Comparison of ENCODE assay signal across 17 cellular contexts in the genomic region with DNA sequence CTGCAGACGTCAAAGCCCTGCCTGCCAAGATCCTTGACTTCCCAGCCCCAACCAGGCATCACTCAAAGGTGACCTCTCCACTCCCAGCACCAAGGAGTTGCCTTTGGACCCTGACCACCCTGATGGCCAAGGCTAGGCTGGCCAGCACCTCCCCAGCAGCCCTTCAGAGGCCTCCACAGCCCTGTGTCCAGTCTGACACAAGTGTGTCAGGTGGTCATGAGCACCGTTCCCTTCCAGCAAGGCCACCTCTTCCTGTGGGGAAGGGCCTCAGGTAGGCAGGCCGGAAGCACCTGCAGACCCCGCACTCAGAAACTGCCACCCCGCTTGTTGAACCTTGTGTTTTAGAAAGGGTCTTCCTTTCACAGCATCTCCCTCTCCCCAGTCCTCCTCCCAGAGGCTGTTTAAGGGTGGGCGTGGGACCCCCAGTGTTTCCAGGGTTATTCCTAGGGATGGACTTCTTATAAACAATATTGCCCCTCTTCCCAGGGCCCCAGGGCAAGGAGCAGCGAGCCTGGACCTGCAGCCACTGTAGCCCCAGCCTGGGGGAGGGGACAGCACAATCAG. TPM values are rescaled to one million over a fixed set of nuclear protein-coding genes. Genes with fewer than 3 reads are reported as not detected.
DNase-seq lines count a peak whose midpoint lies in the region; ATAC-seq and TF ChIP-seq lines count a peak whose summit lies in the region.
"Had no signal": no experiment of that assay in that cellular context is flagged by ENCODE, and none has a peak within 500 bp of the region (broad histone marks: within the 10 kb centered on the region; RNA-seq: fewer than 3 reads in every experiment).

No MANE protein-coding gene starts in this region.

- peaks cover 48% of the 10 kb centered on the region for H3K4me1 ChIP-seq in OCI-LY3 (ENCODE audit: low read length)
- peaks cover 39 to 48% (median 40%) of the 10 kb centered on the region in 3 donors for H3K4me1 ChIP-seq in esophagus squamous epithelium
- peaks cover 23 to 50% (median 39%) of the 10 kb centered on the region in 6 donors for H3K4me1 ChIP-seq in spleen

- peak overlapping the region; percentile 90; the same call in 1 of the 2 replicates for H3K9ac ChIP-seq in OCI-LY3 (ENCODE audit: low read length)

- no peaks in the 10 kb centered on the region for H3K9me3 Mint-ChIP-seq in Calu3 (ENCODE audit: low read depth, unreplicated experiment)
- H3K9me3 Mint-ChIP-seq: naive thymus-derived CD8-positive, alpha-beta T cell had no signal

- no peak overlapping the region for H3K27ac Mint-ChIP-seq in Calu3 (ENCODE audit: unreplicated experiment)

- intact Hi-C loops in Calu3 (cut with micrococcal nuclease; ENCODE audit: unreplicated experiment) = no loop called here
- intact Hi-C loops in esophagus squamous epithelium (cut with DNase I) = no loop called here
- intact Hi-C loops in spleen (cut with DNase I; ENCODE audit: low total_unique reads) = no loop called here

- no TSS peak for BruUV-seq in Calu3 (replicated peaks; lab: Mats Ljungman, UMichigan)

- peak overlapping the region; percentile 14 for H3K4me3 Mint-ChIP-seq in Calu3 (ENCODE audit: low read depth, unreplicated experiment)

- DNase-seq in Calu3 = no peak
- no peak for DNase-seq in esophagus squamous epithelium (lab: John Stamatoyannopoulos, UW)
- peak; percentile 72 for DNase-seq in spleen
- no peak for DNase-seq in NCI-H187 (lab: John Stamatoyannopoulos, UW)
- DNase-seq in NCI-H510A treated with DMSO at 0.1 percent for 48 hours (lab: John Stamatoyannopoulos, UW) = no peak
- DNase-seq: GOT3, hypothalamus, NCI-H2107, NCI-H748 treated with DMSO at 0.1 percent for 48 hours, SW 1271 had no signal

- no peaks in the 10 kb centered on the region for H3K79me2 ChIP-seq in OCI-LY3 (ENCODE audit: low read length)

- 93 to 100% methylated on average over 1 to 4 of the region's 7 CpGs for WGBS in esophagus squamous epithelium, 2 donors
- WGBS in spleen, 5 donors = 85 to 91% (median 90%) methylated on average over 5 to 7 of the region's 7 CpGs

- H3K36me3 Mint-ChIP-seq in Calu3 (ENCODE audit: insufficient read depth, unreplicated experiment) = peaks cover 33% of the 10 kb centered on the region
- H3K36me3 Mint-ChIP-seq: CD14-positive monocyte; naive thymus-derived CD8-positive, alpha-beta T cell had no signal

- H3K4me2 ChIP-seq in OCI-LY3 (ENCODE audit: low read length) = peak overlapping the region; percentile 97

- H3K4me3 ChIP-seq in OCI-LY3 (ENCODE audit: low read length) = peak overlapping the region; percentile 86
- H3K4me3 ChIP-seq in esophagus squamous epithelium = no peak overlapping the region
- no peak overlapping the region for H3K4me3 ChIP-seq in spleen
- H3K4me3 ChIP-seq: body of pancreas, psoas muscle had no signal

- H2AFZ ChIP-seq in OCI-LY3 (ENCODE audit: low read depth, low read length) = no peak overlapping the region

- CTCF ChIA-PET in Calu3 (lab: Charles Lee) = interaction anchor here (2.2 kb wide), 1 partner anchor 10 kb away, joined by 8 read pairs; no protein-coding TSS in a partner anchor

- H3K27me3 ChIP-seq in OCI-LY3 (ENCODE audit: low read depth, low read length) (no peaks in the 10 kb centered on the region), esophagus squamous epithelium (no peaks in the 10 kb centered on the region), spleen (replicated peaks in 1 of 7) (peaks cover 0 to 9% (median 0%) of the 10 kb centered on the region in 7 donors)
- H3K27me3 ChIP-seq: body of pancreas had no signal

- ATAC-seq in HG03520 (IDR thresholded peaks at IDR 0.05; ENCODE audit: unreplicated experiment) = no peak
- no peak for ATAC-seq in HG03045 (IDR thresholded peaks at IDR 0.05; ENCODE audit: unreplicated experiment)
- ATAC-seq: body of pancreas; naive thymus-derived CD8-positive, alpha-beta T cell; psoas muscle had no signal

- H3K27ac ChIP-seq in OCI-LY3 (ENCODE audit: low read length) = peak overlapping the region; percentile 88; the same call in 1 of the 2 replicates
- peak overlapping the region in 3 of 4 donors; percentile 89 to 91 (median 90) for H3K27ac ChIP-seq in esophagus squamous epithelium
- peak overlapping the region in 1 of 8 donors; percentile 89 for H3K27ac ChIP-seq in spleen
- H3K27ac ChIP-seq: body of pancreas had no signal

- H3K9me3 ChIP-seq in OCI-LY3 (ENCODE audit: insufficient read depth, low read length) (0 out of 2 replicates have a peak, but pooled peaks cover 3% of the 10 kb centered on the region), esophagus squamous epithelium (no peaks in the 10 kb centered on the region), spleen (no peaks in the 10 kb centered on the region)
- H3K9me3 ChIP-seq: body of pancreas, psoas muscle had no signal

- no peaks in the 10 kb centered on the region for H3K27me3 Mint-ChIP-seq in Calu3 (ENCODE audit: unreplicated experiment)
- H3K27me3 Mint-ChIP-seq: naive thymus-derived CD8-positive, alpha-beta T cell had no signal

- H3K36me3 ChIP-seq in OCI-LY3 (replicated peaks; ENCODE audit: low read depth, low read length) (no peaks in the 10 kb centered on the region), esophagus squamous epithelium (no peaks in the 10 kb centered on the region), spleen (no peaks in the 10 kb centered on the region)

- TF ChIP-seq CTCF in Calu3 (IDR thresholded peaks at IDR 0.05; ENCODE audit: unreplicated experiment) = no peak
- no peak for TF ChIP-seq CTCF in OCI-LY3 (IDR thresholded peaks at IDR 0.05; ENCODE audit: low read depth, low read length)
- no peak for TF ChIP-seq CTCF in esophagus squamous epithelium (IDR thresholded peaks at IDR 0.05)
- no peak for TF ChIP-seq CTCF in spleen (IDR thresholded peaks at IDR 0.05 in 8 of 11, conservative IDR thresholded peaks at IDR 0.05 in 3 of 11)

- no peak for TF ChIP-seq POLR2A in esophagus squamous epithelium (IDR thresholded peaks at IDR 0.05)
- no peak for TF ChIP-seq POLR2A in spleen (IDR thresholded peaks at IDR 0.05)

- H3K4me1 Mint-ChIP-seq in Calu3 (ENCODE audit: low read depth, unreplicated experiment) = peaks cover 28% of the 10 kb centered on the region

- H4K20me1 ChIP-seq in OCI-LY3 (ENCODE audit: insufficient read depth, low read length) = no peaks in the 10 kb centered on the region

RNA-seq across cellular contexts. Expression of gene INF2, which starts 13.2 kb away (rescaled TPM):
- total RNA-seq in Calu3 (2022) (208 and 220 TPM in 2 replicates), esophagus squamous epithelium (10 to 100 TPM; 36.7 to 43.6 (median 37.8) TPM), spleen (100 to 1,000 TPM in 3 of 7 donors, 10 to 100 TPM in 4; 66.9 to 110 (median 96.4) TPM)
- 100 to 1,000 TPM in 2 of 3 donors, 10 to 100 TPM in 1; 56.6 to 120 (median 102) TPM for polyA plus RNA-seq in spleen

RNA-seq across cellular contexts. Expression of gene ADSS1, which starts 47.8 kb away (rescaled TPM):
- total RNA-seq in Calu3 (2022) (8.6 and 10.0 TPM in 2 replicates), esophagus squamous epithelium (10 to 100 TPM in 2 of 4 donors, 1 to 10 TPM in 2; 3.4 to 11.4 (median 8.4) TPM), spleen (10 to 100 TPM in 1 of 7 donors, 1 to 10 TPM in 6; 2.7 to 11.7 (median 8.3) TPM)
- 1 to 10 TPM; 3.0 to 3.7 (median 3.2) TPM for polyA plus RNA-seq in spleen
